Comparison of ENCODE assay signal across 21 cellular contexts in the genomic region with DNA sequence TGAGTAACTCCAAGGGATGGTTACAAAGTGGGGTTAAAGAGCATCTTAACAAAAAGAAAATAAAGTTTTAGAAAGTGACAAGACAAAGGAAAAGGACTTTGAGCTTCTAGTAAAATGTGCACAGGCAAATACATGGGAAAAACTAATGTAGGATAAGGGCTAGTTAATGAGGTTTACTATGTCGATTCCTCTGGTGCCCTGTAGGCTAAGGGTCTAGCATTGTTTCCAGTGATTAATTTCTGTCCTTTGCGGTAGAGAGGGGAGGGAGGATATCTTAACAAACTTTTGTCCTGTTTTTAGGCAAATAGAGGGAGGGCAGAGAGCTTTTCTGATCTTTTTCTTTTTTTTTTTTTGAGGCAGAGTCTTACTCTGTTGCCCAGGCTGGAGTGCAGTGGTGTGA.
"Had no signal": no experiment of that assay in that cellular context is flagged by ENCODE, and none has a peak within 500 bp of the region (broad histone marks: within the 10 kb centered on the region; RNA-seq: fewer than 3 reads in every experiment).

No MANE protein-coding gene starts in this region.

- H3K27me3 ChIP-seq: esophagus squamous epithelium, hepatocyte, sigmoid colon, stomach had no signal

- H2AFZ ChIP-seq: hepatocyte, parathyroid adenoma had no signal

- H3K9me3 Mint-ChIP-seq: dendritic cell treated with granulocyte-macrophage colony-stimulating factor and Interleukin-4, amounts not matched to agents 40 ng/mL and 50 ng/mL, for 4 days had no signal

- H3K79me2 ChIP-seq: hepatocyte, parathyroid adenoma had no signal

- H3K4me1 Mint-ChIP-seq: nephron progenitor cell had no signal

- H3K9ac ChIP-seq: parathyroid adenoma had no signal

- ATAC-seq: left colon, left ventricle myocardium superior, psoas muscle had no signal

- H3K27ac Mint-ChIP-seq: dendritic cell treated with granulocyte-macrophage colony-stimulating factor and Interleukin-4, amounts not matched to agents 40 ng/mL and 50 ng/mL, for 4 days; nephron progenitor cell had no signal

- DNase-seq: esophagus squamous epithelium; foreskin melanocyte; head of caudate nucleus; left colon; left ventricle myocardium superior; mesendoderm; naive B cell; nephron progenitor cell; psoas muscle; sigmoid colon; stimulated activated CD4-positive, alpha-beta T cell treated with anti-CD3 and anti-CD28 coated beads, Interleukin-12 subunit alpha, Interleukin-12 subunit beta, amount 100 ng/mL, for 4 hours; stimulated activated naive CD4-positive, alpha-beta T cell; stomach; substantia nigra; transverse colon had no signal

- H3K4me2 ChIP-seq: hepatocyte had no signal

- H3K4me3 Mint-ChIP-seq: dendritic cell treated with granulocyte-macrophage colony-stimulating factor and Interleukin-4, amounts not matched to agents 40 ng/mL and 50 ng/mL, for 4 days; nephron progenitor cell had no signal

- H3K36me3 Mint-ChIP-seq: naive B cell had no signal

- H3K36me3 ChIP-seq: esophagus squamous epithelium, sigmoid colon, stomach, thoracic aorta, transverse colon had no signal

- H3K4me3 ChIP-seq: esophagus squamous epithelium, hepatocyte, lung, psoas muscle, sigmoid colon, skin epidermis, stomach, thoracic aorta, transverse colon had no signal

- H3K27ac ChIP-seq: esophagus squamous epithelium, hepatocyte, parathyroid adenoma, psoas muscle, sigmoid colon, skin epidermis, stomach, thoracic aorta, transverse colon had no signal

- H3K4me1 ChIP-seq: esophagus squamous epithelium, parathyroid adenoma, psoas muscle, sigmoid colon, stomach, transverse colon had no signal

- H3K9me3 ChIP-seq: esophagus squamous epithelium, psoas muscle, sigmoid colon, thoracic aorta, transverse colon had no signal
